In the genomic region with DNA sequence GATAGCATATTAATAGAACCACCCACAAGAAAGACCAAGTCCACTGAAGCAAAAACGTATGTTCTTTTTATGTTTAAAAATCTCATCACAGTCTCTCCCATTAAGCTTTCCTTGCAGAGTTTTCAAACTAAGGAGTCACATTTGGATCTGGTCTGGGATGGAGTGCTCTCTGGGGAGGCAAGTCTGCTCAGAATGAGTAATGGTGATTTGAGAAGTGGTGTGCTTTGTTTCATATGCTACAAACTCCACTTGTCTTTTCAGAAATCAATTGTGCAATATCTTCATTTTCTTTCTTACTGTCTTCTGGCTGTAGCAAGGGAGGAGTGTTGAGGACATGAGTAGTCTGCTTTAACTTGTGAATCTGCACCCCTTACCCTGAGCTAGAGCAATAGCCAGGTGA, we compare ENCODE assay signal across 23 cellular contexts.
DNase-seq lines count a peak whose midpoint lies in the region; ATAC-seq, FAIRE-seq and TF ChIP-seq lines count a peak whose summit lies in the region.
"Had no signal": no experiment of that assay in that cellular context is flagged by ENCODE, and none has a peak within 500 bp of the region (broad histone marks: within the 10 kb centered on the region; RNA-seq: fewer than 3 reads in every experiment).

No MANE protein-coding gene starts in this region.

- H3K23ac ChIP-seq in H9 (ENCODE audit: insufficient read length, low read depth, low read length): no peak overlapping the region
- no peak overlapping the region for H3K23ac ChIP-seq in mesenchymal stem cell (ENCODE audit: low read length in 2 of 2)

- H3K23me2 ChIP-seq in H9 (ENCODE audit: insufficient read length, low read depth, low read length, poor library complexity, severe bottlenecking): no peaks in the 10 kb centered on the region

- POLR2A ChIA-PET in A673 (lab: Charles Lee; ENCODE audit: low non-redundant PET): interaction anchor here (0.7 kb wide), 1 partner anchor 48 kb away, joined by 3 read pairs; no protein-coding TSS in a partner anchor

- H3K4me3 Mint-ChIP-seq in H9: no peak overlapping the region
- H3K4me3 Mint-ChIP-seq: CD4-positive, alpha-beta memory T cell; nephron progenitor cell; T-helper 1 cell treated with Interleukin-12 subunit alpha and Interleukin-12 subunit beta and Interleukin-4 antibody, amounts not matched to agents 30 μg/mL and 1 μg/mL, for 36 hours had no signal

- H2BK15ac ChIP-seq in H9 (ENCODE audit: low read depth, low read length) (no peak overlapping the region), mesenchymal stem cell (ENCODE audit: low read depth, poor library complexity, severe bottlenecking) (no peak overlapping the region)

- H3T11ph ChIP-seq in H9 (ENCODE audit: low read length): no peak overlapping the region

- H4K5ac ChIP-seq in H9 (ENCODE audit: insufficient read length, low read depth, low read length): no peak overlapping the region

- CTCF ChIA-PET in A673 (lab: Charles Lee): no interaction called here

- no peak for TF ChIP-seq CTCF in A673 (conservative IDR thresholded peaks at IDR 0.05; ENCODE audit: low read depth, low read length)
- TF ChIP-seq CTCF in H9 (conservative IDR thresholded peaks at IDR 0.05): no peak
- no peak for TF ChIP-seq CTCF in bronchial epithelial cell (IDR thresholded peaks at IDR 0.05; ENCODE audit: insufficient read depth, low read length, severe bottlenecking)

- H2AFZ ChIP-seq in H9 (ENCODE audit: low read length) (no peak overlapping the region), mesenchymal stem cell (ENCODE audit: low read depth, low read length) (no peak overlapping the region), Karpas-422 (ENCODE audit: low read length) (no peak overlapping the region)

- H2AK5ac ChIP-seq in H9 (ENCODE audit: insufficient read length, low read length): peak overlapping the region; percentile 25
- H2AK5ac ChIP-seq in mesenchymal stem cell (ENCODE audit: low read length, severe bottlenecking): no peak overlapping the region

- H3K9me3 Mint-ChIP-seq in H9: no peaks in the 10 kb centered on the region
- H3K9me3 Mint-ChIP-seq: T-helper 1 cell treated with Interleukin-12 subunit alpha and Interleukin-12 subunit beta and Interleukin-4 antibody, amounts not matched to agents 30 μg/mL and 1 μg/mL, for 36 hours had no signal

- no peak overlapping the region for H2BK20ac ChIP-seq in H9 (ENCODE audit: low read depth, low read length, poor library complexity, severe bottlenecking)

- no peaks in the 10 kb centered on the region for H3K9me3 ChIP-seq in A673 (ENCODE audit: low read depth, low read length, poor library complexity, severe bottlenecking)
- H3K9me3 ChIP-seq in H9 (ENCODE audit: control insufficient read depth, low read depth, low read length): no peaks in the 10 kb centered on the region
- no peaks in the 10 kb centered on the region for H3K9me3 ChIP-seq in mesenchymal stem cell (ENCODE audit: control insufficient read depth, low read length)
- peaks cover 33% of the 10 kb centered on the region for H3K9me3 ChIP-seq in Karpas-422 (ENCODE audit: low read length)
- H3K9me3 ChIP-seq: psoas muscle, uterus had no signal

- H2BK120ac ChIP-seq in H9 (ENCODE audit: low read depth, low read length, poor library complexity, severe bottlenecking) (no peak overlapping the region), mesenchymal stem cell (ENCODE audit: low read depth, low read length) (no peak overlapping the region)

- H3K79me2 ChIP-seq in H9 (ENCODE audit: insufficient read depth, low read length): 0 out of 2 replicates have a peak, but pooled peaks cover 2% of the 10 kb centered on the region
- no peaks in the 10 kb centered on the region for H3K79me2 ChIP-seq in Karpas-422 (ENCODE audit: low read length)

- H4K91ac ChIP-seq in H9 (ENCODE audit: insufficient read length, low read depth, low read length) (no peak overlapping the region), mesenchymal stem cell (ENCODE audit: low read length) (no peak overlapping the region)

- H4K20me1 ChIP-seq in H9 (ENCODE audit: control insufficient read depth, insufficient read depth, insufficient read length) (no peaks in the 10 kb centered on the region), Karpas-422 (ENCODE audit: insufficient read depth, low read depth, low read length) (no peaks in the 10 kb centered on the region)

- H3K27me3 ChIP-seq in A673 (replicated peaks; ENCODE audit: insufficient read depth, low read depth, low read length, poor library complexity) (no peaks in the 10 kb centered on the region), H9 (ENCODE audit: insufficient read depth, low read length) (no peaks in the 10 kb centered on the region), bronchial epithelial cell (ENCODE audit: control insufficient read depth, insufficient read depth, low read length) (no peaks in the 10 kb centered on the region), mesenchymal stem cell (ENCODE audit: control insufficient read depth in 1 of 2, insufficient read depth in 1 of 2, low read length in 2 of 2) (no peaks in the 10 kb centered on the region), Karpas-422 (ENCODE audit: low read length) (no peaks in the 10 kb centered on the region)
- H3K27me3 ChIP-seq: spleen, uterus had no signal

- H3K4ac ChIP-seq in H9 (ENCODE audit: low read depth, low read length) (no peak overlapping the region), mesenchymal stem cell (ENCODE audit: low read depth in 1 of 2, low read length in 2 of 2) (no peak overlapping the region)

- ATAC-seq in HG02678 (IDR thresholded peaks at IDR 0.05; ENCODE audit: unreplicated experiment): no peak
- ATAC-seq: psoas muscle, Right ventricle myocardium inferior had no signal

- peaks cover 3 to 13% of the 10 kb centered on the region in 2 experiments; a peak in 2 of 4 replicates for H3K4me1 Mint-ChIP-seq in H9
- H3K4me1 Mint-ChIP-seq: CD4-positive, alpha-beta memory T cell had no signal

- H3K79me1 ChIP-seq in H9 (ENCODE audit: insufficient read depth, low read depth, low read length, poor library complexity, severe bottlenecking) (no peaks in the 10 kb centered on the region), mesenchymal stem cell (replicated peaks; ENCODE audit: low read length, poor library complexity, severe bottlenecking) (peaks cover 5% of the 10 kb centered on the region)

- FAIRE-seq in bronchial epithelial cell (lab: Jason Lieb, UNC): no peak

- H2BK5ac ChIP-seq in H9 (ENCODE audit: insufficient read length, low read length) (no peak overlapping the region), mesenchymal stem cell (ENCODE audit: low read depth, low read length, poor library complexity, severe bottlenecking) (no peak overlapping the region)

- no peak overlapping the region for H3K14ac ChIP-seq in H9 (ENCODE audit: insufficient read depth, low read length)
- H3K14ac ChIP-seq in mesenchymal stem cell (ENCODE audit: low read length in 2 of 2): no peak overlapping the region

- no peak overlapping the region for H3K9ac ChIP-seq in H9 (ENCODE audit: extremely low read depth, insufficient read length, low read length)
- H3K9ac ChIP-seq in mesenchymal stem cell (ENCODE audit: low read length): peak overlapping the region; percentile 15
- no peak overlapping the region for H3K9ac ChIP-seq in Karpas-422 (ENCODE audit: low read length)
- H3K9ac ChIP-seq: KMS-11 had no signal

- peaks cover 28% of the 10 kb centered on the region for H3K4me1 ChIP-seq in A673 (ENCODE audit: insufficient read depth, low read length, poor library complexity, severe bottlenecking)
- no peaks in the 10 kb centered on the region; the same call in 1 of the 2 replicates for H3K4me1 ChIP-seq in H9 (ENCODE audit: insufficient read depth, low read length)
- H3K4me1 ChIP-seq in mesenchymal stem cell (ENCODE audit: control insufficient read depth, insufficient read depth, low read depth, low read length): peaks cover 5% of the 10 kb centered on the region
- no peaks in the 10 kb centered on the region for H3K4me1 ChIP-seq in Karpas-422 (ENCODE audit: low read length)
- H3K4me1 ChIP-seq: psoas muscle, spleen, uterus had no signal

- H4K8ac ChIP-seq in H9 (replicated peaks; ENCODE audit: insufficient read length, low read depth, low read length) (no peak overlapping the region), mesenchymal stem cell (ENCODE audit: low read length) (no peak overlapping the region)

- no peak overlapping the region; a peak in 1 of 7 replicates for H3K27ac Mint-ChIP-seq in H9
- H3K27ac Mint-ChIP-seq: CD4-positive, alpha-beta memory T cell; T-helper 1 cell treated with Interleukin-12 subunit alpha and Interleukin-12 subunit beta and Interleukin-4 antibody, amounts not matched to agents 30 μg/mL and 1 μg/mL, for 36 hours had no signal

- no peaks in the 10 kb centered on the region for H3K36me3 Mint-ChIP-seq in H9 (ENCODE audit: insufficient read depth in 1 of 3, low read depth in 3 of 3)
- H3K36me3 Mint-ChIP-seq: CD4-positive, alpha-beta memory T cell had no signal

- no peak overlapping the region for H3K18ac ChIP-seq in H9 (ENCODE audit: insufficient read length, low read depth, low read length)
- no peak overlapping the region for H3K18ac ChIP-seq in mesenchymal stem cell (ENCODE audit: low read depth in 1 of 2, low read length in 2 of 2)

- no peaks in the 10 kb centered on the region for H3K36me3 ChIP-seq in A673 (ENCODE audit: insufficient read depth, low read length, poor library complexity, severe bottlenecking)
- H3K36me3 ChIP-seq in bronchial epithelial cell (ENCODE audit: control insufficient read depth, insufficient read depth, low read length): no peaks in the 10 kb centered on the region
- H3K36me3 ChIP-seq in mesenchymal stem cell (ENCODE audit: control insufficient read depth in 1 of 2, insufficient read depth in 2 of 2, low read depth in 1 of 2, low read length in 2 of 2): no peaks in the 10 kb centered on the region
- no peaks in the 10 kb centered on the region for H3K36me3 ChIP-seq in Karpas-422 (ENCODE audit: insufficient read depth, low read length)
- H3K36me3 ChIP-seq: spleen, uterus had no signal

- H3K27ac ChIP-seq in A673 (ENCODE audit: low read depth, low read length, poor library complexity, severe bottlenecking) (no peak overlapping the region), H9 (ENCODE audit: insufficient read length, low read depth, low read length) (no peak overlapping the region), mesenchymal stem cell (ENCODE audit: low read length, poor library complexity, severe bottlenecking) (no peak overlapping the region), Karpas-422 (ENCODE audit: low read length) (no peak overlapping the region)
- H3K27ac ChIP-seq: KMS-11, psoas muscle, spleen, uterus had no signal

- no peaks in the 10 kb centered on the region for H3K27me3 Mint-ChIP-seq in H9 (ENCODE audit: low read depth)
- H3K27me3 Mint-ChIP-seq: CD4-positive, alpha-beta memory T cell had no signal

- no CpG with 5 or more reads among the region's 1 CpG for WGBS in H9 (ENCODE audit: extremely low coverage, insufficient read length, low lambda C conversion rate)
- no CpG with 5 or more reads among the region's 1 CpG for WGBS in mesenchymal stem cell

- H3K4me2 ChIP-seq in H9 (ENCODE audit: insufficient read depth, insufficient read length, low read length) (no peak overlapping the region), mesenchymal stem cell (ENCODE audit: low read length, poor library complexity, severe bottlenecking) (no peak overlapping the region), Karpas-422 (ENCODE audit: low read depth, low read length, poor library complexity, severe bottlenecking) (no peak overlapping the region)
- H3K4me2 ChIP-seq: KMS-11 had no signal

- no TSS peak for BruUV-seq in A673 (replicated peaks; lab: Mats Ljungman, UMichigan)

- no peaks in the 10 kb centered on the region for H3K9me2 ChIP-seq in Karpas-422 (replicated peaks; ENCODE audit: insufficient read depth, low read length)

- H2BK12ac ChIP-seq in H9 (ENCODE audit: insufficient read length, low read depth, low read length) (no peak overlapping the region), mesenchymal stem cell (ENCODE audit: low read length in 2 of 2) (no peak overlapping the region)

- no peak overlapping the region for H3K4me3 ChIP-seq in A673 (ENCODE audit: low read depth, low read length, poor library complexity, severe bottlenecking)
- H3K4me3 ChIP-seq in bronchial epithelial cell (ENCODE audit: low read depth, low read length): no peak overlapping the region
- peak overlapping the region in 1 of 2 experiments; percentile 56 for H3K4me3 ChIP-seq in mesenchymal stem cell (ENCODE audit: insufficient read depth in 1 of 2, low read depth in 1 of 2, low read length in 2 of 2)
- no peak overlapping the region for H3K4me3 ChIP-seq in Karpas-422 (ENCODE audit: low read length)
- H3K4me3 ChIP-seq: psoas muscle, spleen, uterus had no signal

- peak; percentile 26 for DNase-seq in A673 (ENCODE audit: low spot score)
- no peak for DNase-seq in H9
- peak; percentile 8 for DNase-seq in bronchial epithelial cell (ENCODE audit: low read depth)
- peak; percentile 76 for DNase-seq in mesenchymal stem cell
- no peak for DNase-seq in Karpas-422
- no peak for DNase-seq in NOMO-1 treated with dmso at 0.1 percent for 144 hours (lab: John Stamatoyannopoulos, UW; ENCODE audit: unreplicated experiment)
- DNase-seq in islet precursor cell: no peak
- DNase-seq: activated CD4-positive, alpha-beta T cell treated with anti-CD3 and anti-CD28 coated beads, Interleukin-2, amount 50 U/mL, for 48 hours; CD4-positive, alpha-beta memory T cell; cerebellar nuclear complex; DMS79 treated with DMSO at 0.1 percent for 48 hours; effector CD8-positive, alpha-beta T cell; kidney glomerular epithelial cell; NCI-H1092; NCI-H2029 treated with DMSO at 0.1 percent for 48 hours; nephron progenitor cell; psoas muscle; spleen; uterus had no signal

- H3K56ac ChIP-seq in H9 (ENCODE audit: insufficient read length, low read depth, low read length): no peak overlapping the region

- intact Hi-C loops in A673 (cut with micrococcal nuclease; ENCODE audit: unreplicated experiment): no loop called here

Comparison
In these comparisons a context has a peak if more than half of its experiments do, and no peak if none do; other contexts are left out.
1. DNase-seq: peak in A673 (single experiment), bronchial epithelial cell (single experiment) and mesenchymal stem cell (single experiment); none in H9 (single experiment), Karpas-422 (single experiment), NOMO-1 treated with dmso at 0.1 percent for 144 hours (single experiment) and islet precursor cell (single experiment).